ENCODE assay signal across 25 cellular contexts in genomic region chr16:52592778-52593177, GRCh38. TPM values are rescaled to one million over a fixed set of nuclear protein-coding genes. Genes with fewer than 3 reads are reported as not detected.
DNase-seq lines count a peak whose midpoint lies in the region; ATAC-seq, FAIRE-seq and TF ChIP-seq lines count a peak whose summit lies in the region.
"Had no signal": no experiment of that assay in that cellular context is flagged by ENCODE, and none has a peak within 500 bp of the region (broad histone marks: within the 10 kb centered on the region; RNA-seq: fewer than 3 reads in every experiment).

No MANE protein-coding gene starts in this region.

- H4K20me1 ChIP-seq in HepG2 (ENCODE audit: insufficient read depth, low read length): no peaks in the 10 kb centered on the region

- no peak for FAIRE-seq in HepG2 (lab: Jason Lieb, UNC)
- no peak for FAIRE-seq in GM12891 (lab: Jason Lieb, UNC)
- FAIRE-seq: D721Med, GM12878, GM18507, H54 had no signal

- TF ChIP-seq RAD21 in HepG2 (CRISPR knock-in tag; IDR thresholded peaks at IDR 0.05): no peak

- TF ChIP-seq CTCF in HepG2 (CRISPR knock-in tag; IDR thresholded peaks at IDR 0.05): no peak

- in situ Hi-C loops in HepG2 (cut with HindIII; ENCODE audit: extremely low pct_ligation_motif_present, low pct_unique_long_range_greater_than_20kb): no loop called here

- H3K4me3 ChIP-seq in HepG2 (replicated peaks in 1 of 3; ENCODE audit: insufficient read depth in 1 of 3, low read depth in 2 of 3, low read length in 3 of 3) (no peak overlapping the region), H7 (ENCODE audit: insufficient read depth, low read depth, low read length) (no peak overlapping the region)
- H3K4me3 ChIP-seq: GM12878, GM23338 had no signal

- CTCF ChIA-PET in HepG2 (lab: Yijun Ruan, JAX; ENCODE audit: low intra/inter-chr PET ratio, low total read pairs): no interaction called here

- intact Hi-C loops in HepG2 (cut with micrococcal nuclease; ENCODE audit: unreplicated experiment) (no loop called here), sciatic nerve (cut with DNase I) (no loop called here)

- H3K4me2 ChIP-seq in HepG2 (ENCODE audit: low read depth, low read length): no peak overlapping the region
- H3K4me2 ChIP-seq: GM23338 had no signal

- TF ChIP-seq POLR2A in HepG2 (IDR thresholded peaks at IDR 0.05; ENCODE audit: insufficient read depth in 1 of 2, low read depth in 2 of 2, low read length in 2 of 2) (no peak), GM12891 (IDR thresholded peaks at IDR 0.05; ENCODE audit: low read depth, low read length) (no peak)

- no peak overlapping the region for H2AFZ ChIP-seq in HepG2 (ENCODE audit: low read length)
- H2AFZ ChIP-seq: GM23338 had no signal

- DNase-seq in NCI-H524 treated with DMSO at 0.1 percent for 48 hours (lab: John Stamatoyannopoulos, UW) (peak; percentile 94), SK-N-DZ (ENCODE audit: low spot score) (peak; percentile 81), HepG2 (ENCODE audit: low spot score) (no peak), sciatic nerve (ENCODE audit: low spot score) (no peak), GM12891 (ENCODE audit: insufficient read length, low spot score) (no peak), NCI-H1417 (lab: John Stamatoyannopoulos, UW) (no peak), H7 (no peak)
- DNase-seq: ACHN; Caco-2; CD4-positive, alpha-beta T cell; DMS79 treated with DMSO at 0.1 percent for 48 hours; HFFc6; KBM-7 had no signal

- H3K9me3 ChIP-seq in HepG2 (ENCODE audit: low read length): no peaks in the 10 kb centered on the region
- H3K9me3 ChIP-seq: Caco-2 had no signal

- no peak overlapping the region for H3K27ac ChIP-seq in HepG2 (ENCODE audit: extremely low read length, insufficient read depth, low read length)
- H3K27ac ChIP-seq: C4-2B, HL-60 had no signal

- H3K9ac ChIP-seq in HepG2 (ENCODE audit: insufficient read depth, low read depth, low read length): no peak overlapping the region

- WGBS in HepG2 (ENCODE audit: low lambda C conversion rate): 4% methylated on average over 2 of the region's 2 CpGs

- BruUV-seq in HepG2 (replicated peaks; lab: Mats Ljungman, UMichigan): no TSS peak

- H3K4me1 ChIP-seq in HepG2 (ENCODE audit: insufficient read depth, low read length): peaks cover 32% of the 10 kb centered on the region
- H3K4me1 ChIP-seq: Caco-2 had no signal

- TF ChIP-seq EP300 in HepG2 (IDR thresholded peaks at IDR 0.05; ENCODE audit: low read depth in 2 of 2, low read length in 2 of 2) (no peak), HepG2 (CRISPR knock-in tag; IDR thresholded peaks at IDR 0.05; ENCODE audit: borderline replicate concordance) (no peak)

- H3K27me3 ChIP-seq in HepG2 (ENCODE audit: control insufficient read depth in 1 of 2, insufficient read depth in 2 of 2, low read length in 2 of 2) (peaks cover 0 to 5% of the 10 kb centered on the region in 2 experiments; a peak in 1 of 5 replicates), H7 (ENCODE audit: control insufficient read depth, insufficient read depth, low read length) (no peaks in the 10 kb centered on the region)

- no peaks in the 10 kb centered on the region for H3K79me2 ChIP-seq in HepG2 (ENCODE audit: insufficient read depth, low read length)

- POLR2A ChIA-PET in HepG2 (lab: Yijun Ruan, JAX): interaction anchor here (1.2 kb wide), 1 partner anchor 19 kb away, joined by 4 read pairs; no protein-coding TSS in a partner anchor

- ATAC-seq in HepG2 (no peak), sciatic nerve (peak; percentile 21)
- ATAC-seq: GM12878, GM23338, HCT116 had no signal

- H3K36me3 ChIP-seq in HepG2 (replicated peaks in 1 of 2; ENCODE audit: control insufficient read depth in 1 of 2, insufficient read depth in 2 of 2, low read length in 2 of 2) (no peaks in the 10 kb centered on the region), H7 (replicated peaks; ENCODE audit: control insufficient read depth, insufficient read depth, low read length) (no peaks in the 10 kb centered on the region)

TF ChIP-seq in HepG2, 621 proteins besides CTCF, POLR2A, EP300 and RAD21:
- no peak for TF ChIP-seq REL (CRISPR knock-in tag; conservative IDR thresholded peaks at IDR 0.05)
- 0 out of 2 replicates have a peak, but pooled peaks have one; percentile 27 for TF ChIP-seq BRD4 (CRISPR knock-in tag; IDR thresholded peaks at IDR 0.05)
- no peak for TF ChIP-seq ZNF570 (CRISPR knock-in tag; IDR thresholded peaks at IDR 0.05; ENCODE audit: borderline replicate concordance)

TF ChIP-seq in GM12891, 5 proteins besides CTCF, POLR2A, EP300 and RAD21:
- TF ChIP-seq SPI1 (IDR thresholded peaks at IDR 0.05; ENCODE audit: low read depth, low read length) (no peak), POLR2AphosphoS5 (IDR thresholded peaks at IDR 0.05; ENCODE audit: low read depth, low read length) (no peak)

RNA-seq across cellular contexts. Expression of gene TOX3, which starts 45.8 kb away (rescaled TPM):
- 15.7 and 16.5 TPM in 2 replicates for polyA plus RNA-seq in SK-N-DZ (2014; cell fraction: cytosol; rRNA removed)
- 7.1 and 10.9 TPM in 2 replicates for polyA plus RNA-seq in SK-N-DZ (2014; cell fraction: nucleus; rRNA removed)
- total RNA-seq in HepG2 (2016; rRNA removed; fragmentation: Illumina TruSeq; extraction: Trizol) (12.1 and 14.5 TPM in 2 replicates), sciatic nerve (0.36 TPM)
- total RNA-seq in HepG2 (2016; cell fraction: cytosol; rRNA removed; fragmentation: Illumina TruSeq; extraction: Trizol; ENCODE audit: low read depth): 19.7 and 21.7 TPM in 2 replicates
- total RNA-seq in HepG2 (2016; cell fraction: insoluble cytoplasmic fraction; rRNA removed; fragmentation: Illumina TruSeq; extraction: Trizol): 11.6 and 15.0 TPM in 2 replicates
- 14.2 and 14.5 TPM in 2 replicates for total RNA-seq in HepG2 (2016; cell fraction: membrane; rRNA removed; fragmentation: Illumina TruSeq; extraction: Trizol)
- 17.7 and 24.3 TPM in 2 replicates for total RNA-seq in HepG2 (2016; cell fraction: nucleus; rRNA removed; fragmentation: Illumina TruSeq; extraction: Trizol)
- 95.6 and 98.6 TPM in 2 replicates for polyA plus RNA-seq in HepG2 (2011; rRNA removed)
- polyA plus RNA-seq in HepG2 (2011; cell fraction: cytosol; rRNA removed): 53.0 and 61.5 TPM in 2 replicates
- 59.3 and 60.8 TPM in 2 replicates for polyA plus RNA-seq in HepG2 (2011; cell fraction: nucleus; rRNA removed)
- 60.3 and 93.0 TPM in 2 replicates for polyA plus RNA-seq in HepG2 (2012)
- 4.5 and 4.7 TPM in 2 replicates for polyA plus RNA-seq in HepG2 (2016; cell fraction: cytosol; fragmentation: Illumina TruSeq; extraction: Trizol; ENCODE audit: low read depth)
- polyA plus RNA-seq in HepG2 (2016; cell fraction: insoluble cytoplasmic fraction; fragmentation: Illumina TruSeq; extraction: Trizol; ENCODE audit: low read depth): 36.1 and 46.4 TPM in 2 replicates
- polyA plus RNA-seq in HepG2 (2016; cell fraction: membrane; fragmentation: Illumina TruSeq; extraction: Trizol; ENCODE audit: low read depth): 16.2 and 16.6 TPM in 2 replicates
- polyA plus RNA-seq in HepG2 (2016; cell fraction: nucleus; fragmentation: Illumina TruSeq; extraction: Trizol; ENCODE audit: insufficient read depth, low read depth): 26.4 and 30.3 TPM in 2 replicates
- 0.42 and 283 TPM in 2 replicates for polyA minus RNA-seq in HepG2 (2011; rRNA and poly(A)+ RNA removed; ENCODE audit: low replicate concordance)
- polyA minus RNA-seq in HepG2 (2011; cell fraction: cytosol; rRNA and poly(A)+ RNA removed): 65.9 and 72.3 TPM in 2 replicates
- 122 and 148 TPM in 2 replicates for polyA minus RNA-seq in HepG2 (2011; cell fraction: nucleus; rRNA and poly(A)+ RNA removed)
- polyA plus RNA-seq in GM12891 (2012; ENCODE audit: low read depth, missing spikeins): not detected
- total RNA-seq in H7 (2014; rRNA removed; shearing (Covaris generic)): 14.1 and 18.1 TPM in 2 replicates
- total RNA-seq: CD4-positive, alpha-beta T cell; G401; GM12878; HFFc6; HT1080 had no signal
- polyA plus RNA-seq: BJ, GM12878, IgD-negative memory B cell had no signal

Comparison
In these comparisons a context has a peak if more than half of its experiments do, and no peak if none do; other contexts are left out.
1. DNase-seq: peak in NCI-H524 treated with DMSO at 0.1 percent for 48 hours (single experiment) and SK-N-DZ (single experiment); none in HepG2 (single experiment), sciatic nerve (single experiment), GM12891 (single experiment), NCI-H1417 (0 of 3) and H7 (single experiment).